ENCODE assay signal across 8 cellular contexts in the genomic region with DNA sequence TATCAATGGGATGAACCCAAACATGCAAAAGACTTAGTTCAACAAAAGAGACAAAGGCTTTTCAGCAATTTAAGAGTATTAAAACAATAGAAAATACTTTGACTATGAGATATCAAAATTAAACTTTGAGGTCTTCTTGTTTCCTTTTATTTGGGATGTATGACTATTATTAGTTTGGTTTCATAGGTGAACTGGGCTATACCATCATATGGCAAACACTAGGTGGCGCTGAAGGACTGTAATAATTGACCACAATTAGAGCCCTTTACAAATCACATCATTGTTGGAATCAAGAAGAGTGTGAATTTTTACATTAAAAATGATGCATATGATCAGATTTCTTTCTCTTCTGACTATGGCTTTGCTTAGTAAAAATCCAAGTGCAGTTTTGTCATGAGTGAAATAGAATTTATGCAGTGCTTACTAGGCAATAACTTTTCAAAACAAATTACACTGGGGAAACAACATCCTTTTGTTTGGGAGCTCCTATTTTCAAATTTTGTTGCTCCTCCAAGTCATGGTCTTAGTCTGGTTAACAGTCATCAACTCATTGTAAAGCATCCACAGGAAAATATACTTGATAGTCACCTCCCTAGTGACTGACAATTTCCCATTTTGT. TPM values are rescaled to one million over a fixed set of nuclear protein-coding genes. Genes with fewer than 3 reads are reported as not detected.
A peak's percentile ranks its signal among the peaks of the same experiment; 100 is the strongest.
DNase-seq lines count a peak whose midpoint lies in the region; ATAC-seq and TF ChIP-seq lines count a peak whose summit lies in the region.

No MANE protein-coding gene starts in this region.

- no peaks in the 10 kb centered on the region for H3K9me3 ChIP-seq in heart right ventricle
- no peaks in the 10 kb centered on the region for H3K9me3 ChIP-seq in spleen

- WGBS in heart right ventricle, 2 donors = 0 to 1% methylated on average over 1 of the region's 1 CpG
- 0% methylated on average over 1 of the region's 1 CpG for WGBS in spleen, 5 donors

- TF ChIP-seq CTCF in heart right ventricle (IDR thresholded peaks at IDR 0.05) = peak; percentile 47 to 84 (median 79)
- TF ChIP-seq CTCF in spleen (IDR thresholded peaks at IDR 0.05 in 8 of 11, conservative IDR thresholded peaks at IDR 0.05 in 3 of 11) = peak; percentile 23 to 74 (median 63)

- H3K27me3 ChIP-seq in heart right ventricle (peaks cover 0 to 18% (median 4%) of the 10 kb centered on the region in 7 donors), spleen (replicated peaks in 1 of 7) (peaks cover 0 to 10% (median 0%) of the 10 kb centered on the region in 7 donors)

- H3K4me1 ChIP-seq in heart right ventricle (no peaks in the 10 kb centered on the region), spleen (no peaks in the 10 kb centered on the region)

- ATAC-seq in GM18907 (IDR thresholded peaks at IDR 0.05; ENCODE audit: unreplicated experiment) (peak; percentile 85), HG03342 (IDR thresholded peaks at IDR 0.05; ENCODE audit: unreplicated experiment) (peak; percentile 84), heart right ventricle (peak in 2 of 8 donors; percentile 53 to 63)

- intact Hi-C loops in heart right ventricle (cut with DNase I) (loop anchor here in 3 of 10 donors (5.0 kb wide), 2 partner anchors 304 to 1994 kb away; no protein-coding TSS in a partner anchor), spleen (cut with DNase I; ENCODE audit: low total_unique reads) (loop anchor here (5.0 kb wide), 1 partner anchor 1994 kb away; no protein-coding TSS in a partner anchor)

- peak; percentile 91 for DNase-seq in DMS 273 (lab: John Stamatoyannopoulos, UW; ENCODE audit: unreplicated experiment)
- peak; percentile 13 for DNase-seq in NCI-H510A (lab: John Stamatoyannopoulos, UW)
- peak; percentile 35 for DNase-seq in activated CD8-positive, alpha-beta memory T cell treated with anti-CD3 and anti-CD28 coated beads, Interleukin-2, amount 50 U/mL, for 4 hours
- DNase-seq in heart right ventricle = peak in 1 of 2 donors; percentile 42
- DNase-seq in spleen = no peak
- DNase-seq in SKM-1 (lab: John Stamatoyannopoulos, UW; ENCODE audit: unreplicated experiment) = no peak

- H3K4me3 ChIP-seq in heart right ventricle (no peak overlapping the region), spleen (no peak overlapping the region)

- H3K27ac ChIP-seq in heart right ventricle (no peak overlapping the region), spleen (no peak overlapping the region)

- H3K36me3 ChIP-seq in heart right ventricle = no peaks in the 10 kb centered on the region
- no peaks in the 10 kb centered on the region for H3K36me3 ChIP-seq in spleen

- no peak for TF ChIP-seq POLR2A in spleen (IDR thresholded peaks at IDR 0.05)

RNA-seq across cellular contexts. Expression of a gene that starts 14.7 kb away (rescaled TPM):
- not detected for total RNA-seq in heart right ventricle
- not detected for polyA plus RNA-seq in heart right ventricle
- not detected for total RNA-seq in spleen
- not detected for polyA plus RNA-seq in spleen

Comparison
In these comparisons a context has a peak if more than half of its experiments do, and no peak if none do; other contexts are left out.
1. DNase-seq: peak in DMS 273 (single experiment), NCI-H510A (single experiment) and activated CD8-positive, alpha-beta memory T cell treated with anti-CD3 and anti-CD28 coated beads, Interleukin-2, amount 50 U/mL, for 4 hours (single experiment); none in spleen (single experiment) and SKM-1 (single experiment).